24 cellular contexts compared by ENCODE assay signal in genomic region chr14:91685600-91685999, GRCh38. TPM values are rescaled to one million over a fixed set of nuclear protein-coding genes. Genes with fewer than 3 reads are reported as not detected.
A peak's percentile ranks its signal among the peaks of the same experiment; 100 is the strongest.
DNase-seq lines count a peak whose midpoint lies in the region; ATAC-seq, FAIRE-seq and TF ChIP-seq lines count a peak whose summit lies in the region.
"Had no signal": no experiment of that assay in that cellular context is flagged by ENCODE, and none has a peak within 500 bp of the region (broad histone marks: within the 10 kb centered on the region; RNA-seq: fewer than 3 reads in every experiment).

No MANE protein-coding gene starts in this region.

- TF ChIP-seq CTCF in bronchial epithelial cell (IDR thresholded peaks at IDR 0.05; ENCODE audit: insufficient read depth, low read length, severe bottlenecking) = no peak

- ATAC-seq in esophagus mucosa (peak; percentile 63), HG03571 (IDR thresholded peaks at IDR 0.05; ENCODE audit: unreplicated experiment) (no peak)
- ATAC-seq: A549; CD8-positive, alpha-beta T cell; GM12878 had no signal

- DNase-seq in bronchial epithelial cell (ENCODE audit: low read depth) (peak; percentile 64), iPS-NIHi7 (ENCODE audit: extremely low spot score) (peak; percentile 18), AG20443 (ENCODE audit: low spot score) (no peak), NOMO-1 treated with dmso at 0.1 percent for 144 hours (lab: John Stamatoyannopoulos, UW; ENCODE audit: unreplicated experiment) (no peak), COR-L47 (lab: John Stamatoyannopoulos, UW) (no peak)
- DNase-seq: 8988T; ACHN; CD4-positive, CD25-positive, alpha-beta regulatory T cell; CD8-positive, alpha-beta T cell; DMS 273 treated with DMSO at 0.1 percent for 48 hours; DMS79; EL; GDM1; GOT3; HFFc6 had no signal

- FAIRE-seq in bronchial epithelial cell (lab: Jason Lieb, UNC) = no peak
- FAIRE-seq: A549, D721Med, GM12878, GM19239, H54 had no signal

- no peak overlapping the region for H3K4me3 ChIP-seq in bronchial epithelial cell (ENCODE audit: low read depth, low read length)
- H3K4me3 ChIP-seq: A549, BLaER1, GM12878, HAP-1 had no signal

- H3K27me3 ChIP-seq in bronchial epithelial cell (ENCODE audit: control insufficient read depth, insufficient read depth, low read length) = no peaks in the 10 kb centered on the region
- H3K27me3 ChIP-seq: BLaER1 had no signal

- H3K36me3 ChIP-seq in bronchial epithelial cell (ENCODE audit: control insufficient read depth, insufficient read depth, low read length) = no peaks in the 10 kb centered on the region
- H3K36me3 ChIP-seq: BLaER1, HAP-1 had no signal

RNA-seq across cellular contexts. Expression of gene CATSPERB, which starts 46.3 kb away (rescaled TPM):
- total RNA-seq in bronchial epithelial cell (2.1 and 3.7 TPM in 2 replicates), esophagus mucosa (3.3 TPM)
- total RNA-seq: GM12878, HFFc6 had no signal

Comparison
In these comparisons a context has a peak if more than half of its experiments do, and no peak if none do; other contexts are left out.
1. DNase-seq: peak in bronchial epithelial cell (single experiment) and iPS-NIHi7 (single experiment); none in AG20443 (single experiment), NOMO-1 treated with dmso at 0.1 percent for 144 hours (single experiment) and COR-L47 (single experiment).